Comparison of ENCODE assay signal across 15 cellular contexts in the genomic region with DNA sequence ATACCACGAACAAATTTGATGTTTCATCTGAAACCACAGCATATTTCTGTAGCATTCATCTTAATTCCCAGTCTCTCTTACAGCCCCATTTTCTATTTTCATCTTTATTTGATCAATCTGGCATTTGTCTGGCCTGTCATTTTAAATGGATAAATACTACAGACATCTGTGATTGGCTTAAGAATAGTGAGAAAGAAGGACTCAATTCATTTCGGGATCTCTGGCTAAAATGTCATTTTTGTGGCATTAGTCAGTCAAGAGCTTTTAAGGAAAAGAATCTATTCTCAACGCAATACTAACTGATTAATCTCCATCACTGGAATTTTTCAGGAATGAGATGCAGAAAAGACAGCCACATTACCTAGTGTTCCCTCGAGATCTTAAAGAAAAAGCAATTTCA.
DNase-seq lines count a peak whose midpoint lies in the region; ATAC-seq and TF ChIP-seq lines count a peak whose summit lies in the region.
"Had no signal": no experiment of that assay in that cellular context is flagged by ENCODE, and none has a peak within 500 bp of the region (broad histone marks: within the 10 kb centered on the region; RNA-seq: fewer than 3 reads in every experiment).

No MANE protein-coding gene starts in this region.

- H3K36me3 ChIP-seq in transverse colon = no peaks in the 10 kb centered on the region
- H3K36me3 ChIP-seq: uterus had no signal

- H3K4me1 ChIP-seq in transverse colon = peaks cover 0 to 8% (median 3%) of the 10 kb centered on the region in 4 donors
- H3K4me1 ChIP-seq: uterus had no signal

- H3K36me3 Mint-ChIP-seq in chondrocyte (ENCODE audit: low read depth) = no peaks in the 10 kb centered on the region

- no peak for ATAC-seq in HG03571 (IDR thresholded peaks at IDR 0.05; ENCODE audit: unreplicated experiment)

- no peaks in the 10 kb centered on the region for H3K9me3 ChIP-seq in transverse colon
- H3K9me3 ChIP-seq: uterus had no signal

- no peak for TF ChIP-seq EP300 in transverse colon (IDR thresholded peaks at IDR 0.05; ENCODE audit: low read depth)

- no peak overlapping the region for H3K4me3 ChIP-seq in transverse colon
- H3K4me3 ChIP-seq: uterus had no signal

- peak overlapping the region; percentile 17 for H3K4me3 Mint-ChIP-seq in chondrocyte (ENCODE audit: unreplicated experiment)
- H3K4me3 Mint-ChIP-seq: activated naive CD4-positive, alpha-beta T cell treated with anti-CD3 and anti-CD28 coated beads for 36 hours had no signal

- H3K27ac ChIP-seq in transverse colon = no peak overlapping the region
- H3K27ac ChIP-seq: C4-2B, uterus had no signal

- H3K9me3 Mint-ChIP-seq in chondrocyte (ENCODE audit: low read depth) = no peaks in the 10 kb centered on the region
- H3K9me3 Mint-ChIP-seq: activated naive CD4-positive, alpha-beta T cell treated with anti-CD3 and anti-CD28 coated beads for 36 hours had no signal

- H3K27ac Mint-ChIP-seq in chondrocyte (ENCODE audit: unreplicated experiment) = peak overlapping the region; percentile 74
- H3K27ac Mint-ChIP-seq: activated naive CD4-positive, alpha-beta T cell treated with anti-CD3 and anti-CD28 coated beads for 36 hours had no signal

- no peak for TF ChIP-seq POLR2A in transverse colon (IDR thresholded peaks at IDR 0.05)

- in situ Hi-C loops in transverse colon (cut with MboI; ENCODE audit: low pct_ligation_motif_present in 1 of 4, low pct_unique_long_range_greater_than_20kb in 1 of 4, low sequenced_read_pairs in 3 of 4) = loop anchor here in 3 of 4 donors (10.0 to 25.0 kb wide), 2 partner anchors 591 to 599 kb away; no protein-coding TSS in a partner anchor

- no peak for TF ChIP-seq CTCF in chondrocyte (IDR thresholded peaks at IDR 0.05)
- TF ChIP-seq CTCF in transverse colon (IDR thresholded peaks at IDR 0.05) = no peak

- no peaks in the 10 kb centered on the region for H3K27me3 ChIP-seq in transverse colon
- H3K27me3 ChIP-seq: uterus had no signal

- H3K27me3 Mint-ChIP-seq in chondrocyte (ENCODE audit: low read depth) = no peaks in the 10 kb centered on the region

- intact Hi-C loops in transverse colon (cut with DNase I; ENCODE audit: low total_unique reads) = loop anchor here (10.0 kb wide), 1 partner anchor 581 kb away; the partner anchor contains the start of gene IRS1

- 66 to 69% methylated on average over 4 of the region's 4 CpGs for WGBS in transverse colon (ENCODE audit: low coverage in 1 of 2), 2 donors

- H3K4me1 Mint-ChIP-seq in chondrocyte (ENCODE audit: low read depth) = peaks cover 24% of the 10 kb centered on the region

- DNase-seq in AG08396 (ENCODE audit: low spot score) = peak; percentile 18
- peak; percentile 86 for DNase-seq in M059J (ENCODE audit: low read depth)
- DNase-seq in chondrocyte (ENCODE audit: low spot score) = no peak
- DNase-seq in myocyte (ENCODE audit: low read depth) = peak; percentile 63
- no peak for DNase-seq in transverse colon
- DNase-seq in NCI-H524 (lab: John Stamatoyannopoulos, UW) = no peak
- no peak for DNase-seq in 8988T
- DNase-seq: activated naive CD4-positive, alpha-beta T cell treated with anti-CD3 and anti-CD28 coated beads for 36 hours; cortex of kidney; GF-D8; OCI-M1; T-helper 2 cell; uterus had no signal

Comparison
In these comparisons a context has a peak if more than half of its experiments do, and no peak if none do; other contexts are left out.
1. DNase-seq: peak in AG08396 (single experiment), M059J (single experiment) and myocyte (single experiment); none in chondrocyte (single experiment), transverse colon (single experiment), NCI-H524 (0 of 2) and 8988T (single experiment).